ENCODE assay signal across 2 cellular contexts in the genomic region with DNA sequence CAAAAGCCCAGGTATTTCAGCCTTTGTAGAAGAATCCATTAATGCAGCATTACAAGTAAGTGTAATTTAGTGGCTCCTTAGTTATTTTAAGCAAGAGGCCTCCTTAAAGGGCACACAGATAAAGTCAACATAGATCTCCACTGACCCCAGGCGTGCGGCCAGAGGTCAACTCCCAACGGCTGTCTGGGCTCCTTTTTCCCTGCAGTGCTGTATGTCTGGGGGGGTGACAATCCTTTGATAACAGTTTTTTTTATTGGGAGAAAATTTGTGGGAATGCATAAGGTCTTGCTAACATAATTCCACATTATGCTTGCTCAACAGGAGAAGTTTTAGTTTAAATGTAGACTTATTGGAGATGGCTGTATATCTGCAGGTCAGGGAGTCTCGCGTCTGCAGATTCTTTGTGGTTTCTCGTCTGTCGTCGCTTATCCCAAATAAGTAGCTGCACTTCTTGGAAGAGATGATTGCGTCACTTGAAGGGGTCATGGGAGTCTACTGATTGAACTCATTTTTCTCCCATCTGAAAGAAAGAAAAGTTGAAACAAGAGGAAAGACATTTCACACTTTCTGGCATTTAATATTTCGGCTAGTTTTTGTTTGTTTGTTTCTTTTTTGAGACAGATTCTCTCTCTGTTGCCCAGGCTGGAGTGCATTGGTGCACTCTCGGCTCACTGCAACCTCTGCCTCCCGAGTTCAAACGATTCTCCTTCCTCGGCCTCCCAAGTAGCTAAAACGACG.
TF ChIP-seq lines count a peak whose summit lies in the region.

No MANE protein-coding gene starts in this region.

TF ChIP-seq in IMR-90, 13 proteins besides CTCF, POLR2A, EP300 and RAD21 (continued from another document):
- TF ChIP-seq CEBPB (IDR thresholded peaks at IDR 0.05; ENCODE audit: low read depth, low read length) = peak; percentile 84
TF ChIP-seq in IMR-90: peak in this region for 1.

TF ChIP-seq in K562, 482 proteins besides CTCF, POLR2A, EP300 and RAD21 (continued from another document and continues in another):
- TF ChIP-seq JUN (IDR thresholded peaks at IDR 0.05; ENCODE audit: borderline replicate concordance, low read depth, low read length) (0 out of 2 replicates have a peak, but pooled peaks have one; percentile 30), JUN (CRISPR knock-in tag; IDR thresholded peaks at IDR 0.05; ENCODE audit: borderline replicate concordance) (no peak), KDM1A (IDR thresholded peaks at IDR 0.05) (peak; percentile 95 to 97), SOX6 (IDR thresholded peaks at IDR 0.05) (peak; percentile 79), TEAD1 (CRISPR knock-in tag; IDR thresholded peaks at IDR 0.05) (0 out of 4 replicates have a peak, but pooled peaks of 1 of the 2 experiments have one; percentile 21), PCBP1 (IDR thresholded peaks at IDR 0.05; ENCODE audit: low read depth, low read length, poor library complexity, severe bottlenecking) (no peak), SMARCC2 (IDR thresholded peaks at IDR 0.05; ENCODE audit: low read depth) (peak; percentile 59), ARNT (IDR thresholded peaks at IDR 0.05) (peak in 1 of 2 experiments; percentile 92; a peak in 3 of 4 replicates), MTA1 (IDR thresholded peaks at IDR 0.05; ENCODE audit: borderline replicate concordance) (peak; percentile 70; the same call in 1 of the 2 replicates), EP400 (IDR thresholded peaks at IDR 0.05) (peak; percentile 25; the same call in 1 of the 2 replicates), ZC3H11A (IDR thresholded peaks at IDR 0.05; ENCODE audit: low read depth, low read length) (no peak), HSF4 (CRISPR knock-in tag; IDR thresholded peaks at IDR 0.05; ENCODE audit: borderline replicate concordance) (no peak), CEBPB (tag; IDR thresholded peaks at IDR 0.05) (peak; percentile 99), ZNF197 (CRISPR knock-in tag; IDR thresholded peaks at IDR 0.05; ENCODE audit: low read depth) (peak; percentile 59; the same call in 1 of the 2 replicates), DPF2 (IDR thresholded peaks at IDR 0.05) (peak; percentile 84), GTF2E2 (tag; IDR thresholded peaks at IDR 0.05) (no peak), ARID1B (IDR thresholded peaks at IDR 0.05) (peak; percentile 90), ZEB2 (IDR thresholded peaks at IDR 0.05) (peak; percentile 63), EHMT2 (IDR thresholded peaks at IDR 0.05) (peak; percentile 37; the same call in 1 of the 2 replicates), SMARCA4 (IDR thresholded peaks at IDR 0.05) (peak; percentile 84), NFIX (CRISPR knock-in tag; IDR thresholded peaks at IDR 0.05; ENCODE audit: low read depth) (no peak), USF2 (CRISPR knock-in tag; IDR thresholded peaks at IDR 0.05) (no peak), ZKSCAN8 (CRISPR knock-in tag; IDR thresholded peaks at IDR 0.05) (peak; percentile 70; the same call in 1 of the 2 replicates), ZNF436 (CRISPR knock-in tag; IDR thresholded peaks at IDR 0.05) (no peak), CEBPG (CRISPR knock-in tag; IDR thresholded peaks at IDR 0.05) (peak; percentile 86), CEBPG (tag; conservative IDR thresholded peaks at IDR 0.05 in 1 of 2, IDR thresholded peaks at IDR 0.05 in 1 of 2) (peak; percentile 98 to 99), FOSL1 (tag; conservative IDR thresholded peaks at IDR 0.05) (peak; percentile 68), STAT5A (IDR thresholded peaks at IDR 0.05; ENCODE audit: borderline replicate concordance, low read length) (peak; percentile 93), CBFA2T3 (IDR thresholded peaks at IDR 0.05) (peak; percentile 80), BACH1 (tag; IDR thresholded peaks at IDR 0.05) (peak; percentile 52; the same call in 1 of the 2 replicates), ATF7 (IDR thresholded peaks at IDR 0.05) (peak; percentile 94), NRF1 (conservative IDR thresholded peaks at IDR 0.05 in 1 of 2, IDR thresholded peaks at IDR 0.05 in 1 of 2) (no peak), NFIC (IDR thresholded peaks at IDR 0.05) (peak; percentile 39), HDAC2 (IDR thresholded peaks at IDR 0.05) (peak; percentile 95), ZMIZ1 (IDR thresholded peaks at IDR 0.05; ENCODE audit: low read depth in 2 of 2, low read length in 2 of 2) (no peak), PML (IDR thresholded peaks at IDR 0.05; ENCODE audit: low read length) (peak; percentile 56; the same call in 1 of the 2 replicates)
- TF ChIP-seq, protein P1, sequence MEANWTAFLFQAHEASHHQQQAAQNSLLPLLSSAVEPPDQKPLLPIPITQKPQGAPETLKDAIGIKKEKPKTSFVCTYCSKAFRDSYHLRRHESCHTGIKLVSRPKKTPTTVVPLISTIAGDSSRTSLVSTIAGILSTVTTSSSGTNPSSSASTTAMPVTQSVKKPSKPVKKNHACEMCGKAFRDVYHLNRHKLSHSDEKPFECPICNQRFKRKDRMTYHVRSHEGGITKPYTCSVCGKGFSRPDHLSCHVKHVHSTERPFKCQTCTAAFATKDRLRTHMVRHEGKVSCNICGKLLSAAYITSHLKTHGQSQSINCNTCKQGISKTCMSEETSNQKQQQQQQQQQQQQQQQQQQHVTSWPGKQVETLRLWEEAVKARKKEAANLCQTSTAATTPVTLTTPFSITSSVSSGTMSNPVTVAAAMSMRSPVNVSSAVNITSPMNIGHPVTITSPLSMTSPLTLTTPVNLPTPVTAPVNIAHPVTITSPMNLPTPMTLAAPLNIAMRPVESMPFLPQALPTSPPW (CRISPR knock-in tag; IDR thresholded peaks at IDR 0.05) = peak; percentile 61
- TF ChIP-seq, protein P2, sequence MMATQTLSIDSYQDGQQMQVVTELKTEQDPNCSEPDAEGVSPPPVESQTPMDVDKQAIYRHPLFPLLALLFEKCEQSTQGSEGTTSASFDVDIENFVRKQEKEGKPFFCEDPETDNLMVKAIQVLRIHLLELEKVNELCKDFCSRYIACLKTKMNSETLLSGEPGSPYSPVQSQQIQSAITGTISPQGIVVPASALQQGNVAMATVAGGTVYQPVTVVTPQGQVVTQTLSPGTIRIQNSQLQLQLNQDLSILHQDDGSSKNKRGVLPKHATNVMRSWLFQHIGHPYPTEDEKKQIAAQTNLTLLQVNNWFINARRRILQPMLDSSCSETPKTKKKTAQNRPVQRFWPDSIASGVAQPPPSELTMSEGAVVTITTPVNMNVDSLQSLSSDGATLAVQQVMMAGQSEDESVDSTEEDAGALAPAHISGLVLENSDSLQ (IDR thresholded peaks at IDR 0.05) = peak; percentile 31; the same call in 1 of the 2 replicates
- TF ChIP-seq, protein P3, sequence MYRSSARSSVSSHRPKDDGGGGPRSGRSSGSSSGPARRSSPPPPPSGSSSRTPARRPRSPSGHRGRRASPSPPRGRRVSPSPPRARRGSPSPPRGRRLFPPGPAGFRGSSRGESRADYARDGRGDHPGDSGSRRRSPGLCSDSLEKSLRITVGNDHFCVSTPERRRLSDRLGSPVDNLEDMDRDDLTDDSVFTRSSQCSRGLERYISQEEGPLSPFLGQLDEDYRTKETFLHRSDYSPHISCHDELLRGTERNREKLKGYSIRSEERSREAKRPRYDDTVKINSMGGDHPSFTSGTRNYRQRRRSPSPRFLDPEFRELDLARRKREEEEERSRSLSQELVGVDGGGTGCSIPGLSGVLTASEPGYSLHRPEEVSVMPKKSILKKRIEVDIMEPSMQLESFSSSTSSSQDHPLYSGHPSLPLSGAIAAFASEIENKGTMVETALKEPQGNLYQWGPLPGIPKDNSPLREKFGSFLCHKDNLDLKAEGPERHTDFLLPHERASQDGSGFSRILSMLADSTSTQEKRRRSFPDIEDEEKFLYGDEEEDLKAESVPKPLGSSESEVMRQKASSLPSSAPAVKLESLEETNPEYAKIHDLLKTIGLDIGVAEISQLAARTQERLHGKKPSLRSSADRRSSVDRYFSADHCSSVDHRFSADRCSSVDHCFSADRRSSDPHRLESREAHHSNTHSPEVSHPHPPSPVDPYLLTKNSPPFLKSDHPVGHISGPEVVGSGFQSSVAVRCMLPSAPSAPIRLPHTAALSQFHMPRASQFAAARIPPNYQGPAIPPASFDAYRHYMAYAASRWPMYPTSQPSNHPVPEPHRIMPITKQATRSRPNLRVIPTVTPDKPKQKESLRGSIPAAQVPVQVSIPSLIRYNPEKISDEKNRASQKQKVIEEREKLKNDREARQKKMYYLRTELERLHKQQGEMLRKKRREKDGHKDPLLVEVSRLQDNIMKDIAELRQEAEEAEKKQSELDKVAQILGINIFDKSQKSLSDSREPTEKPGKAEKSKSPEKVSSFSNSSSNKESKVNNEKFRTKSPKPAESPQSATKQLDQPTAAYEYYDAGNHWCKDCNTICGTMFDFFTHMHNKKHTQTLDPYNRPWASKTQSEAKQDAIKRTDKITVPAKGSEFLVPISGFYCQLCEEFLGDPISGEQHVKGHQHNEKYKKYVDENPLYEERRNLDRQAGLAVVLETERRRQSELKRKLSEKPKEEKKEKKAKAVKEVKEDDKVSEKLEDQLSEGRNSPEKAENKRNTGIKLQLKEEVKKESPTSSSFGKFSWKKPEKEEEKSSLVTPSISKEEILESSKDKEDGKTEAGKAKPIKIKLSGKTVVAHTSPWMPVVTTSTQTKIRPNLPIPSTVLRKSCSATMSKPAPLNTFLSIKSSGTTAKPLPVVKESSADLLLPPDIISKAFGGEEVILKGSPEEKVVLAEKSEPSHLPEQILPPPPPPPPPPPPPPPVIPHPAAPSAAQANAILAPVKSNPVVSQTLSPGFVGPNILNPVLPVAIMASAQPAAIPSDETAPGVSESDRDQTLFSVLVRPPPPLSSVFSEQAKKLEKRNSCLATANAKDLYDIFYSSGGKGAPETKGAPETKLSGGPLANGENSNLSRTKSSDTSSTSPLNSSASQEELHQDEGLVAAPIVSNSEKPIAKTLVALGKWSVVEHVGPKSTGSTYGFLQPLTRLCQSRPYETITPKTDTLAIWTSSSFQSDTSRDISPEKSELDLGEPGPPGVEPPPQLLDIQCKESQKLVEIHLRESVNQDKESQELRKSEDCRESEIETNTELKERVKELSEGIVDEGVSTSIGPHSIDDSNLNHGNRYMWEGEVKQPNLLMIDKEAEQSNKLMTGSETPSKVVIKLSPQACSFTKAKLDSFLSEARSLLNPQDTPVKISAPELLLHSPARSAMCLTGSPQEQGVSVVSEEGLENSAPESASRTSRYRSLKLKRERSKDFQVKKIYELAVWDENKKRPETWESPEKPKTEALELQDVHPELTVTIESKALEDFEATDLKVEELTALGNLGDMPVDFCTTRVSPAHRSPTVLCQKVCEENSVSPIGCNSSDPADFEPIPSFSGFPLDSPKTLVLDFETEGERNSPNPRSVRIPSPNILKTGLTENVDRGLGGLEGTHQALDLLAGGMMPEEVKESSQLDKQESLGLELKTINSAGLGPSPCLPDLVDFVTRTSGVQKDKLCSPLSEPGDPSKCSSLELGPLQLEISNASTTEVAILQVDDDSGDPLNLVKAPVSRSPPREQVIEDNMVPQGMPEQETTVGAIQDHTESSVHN (IDR thresholded peaks at IDR 0.05; ENCODE audit: borderline replicate concordance in 1 of 2, low read depth in 1 of 2) = peak in 1 of 2 experiments; percentile 70; a peak in 2 of 4 replicates
- TF ChIP-seq, protein P4, sequence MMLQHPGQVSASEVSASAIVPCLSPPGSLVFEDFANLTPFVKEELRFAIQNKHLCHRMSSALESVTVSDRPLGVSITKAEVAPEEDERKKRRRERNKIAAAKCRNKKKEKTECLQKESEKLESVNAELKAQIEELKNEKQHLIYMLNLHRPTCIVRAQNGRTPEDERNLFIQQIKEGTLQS (IDR thresholded peaks at IDR 0.05) = peak; percentile 98
- TF ChIP-seq, protein P4 (CRISPR knock-in tag; conservative IDR thresholded peaks at IDR 0.05) = peak; percentile 54; the same call in 1 of the 2 replicates
- TF ChIP-seq, protein P5, sequence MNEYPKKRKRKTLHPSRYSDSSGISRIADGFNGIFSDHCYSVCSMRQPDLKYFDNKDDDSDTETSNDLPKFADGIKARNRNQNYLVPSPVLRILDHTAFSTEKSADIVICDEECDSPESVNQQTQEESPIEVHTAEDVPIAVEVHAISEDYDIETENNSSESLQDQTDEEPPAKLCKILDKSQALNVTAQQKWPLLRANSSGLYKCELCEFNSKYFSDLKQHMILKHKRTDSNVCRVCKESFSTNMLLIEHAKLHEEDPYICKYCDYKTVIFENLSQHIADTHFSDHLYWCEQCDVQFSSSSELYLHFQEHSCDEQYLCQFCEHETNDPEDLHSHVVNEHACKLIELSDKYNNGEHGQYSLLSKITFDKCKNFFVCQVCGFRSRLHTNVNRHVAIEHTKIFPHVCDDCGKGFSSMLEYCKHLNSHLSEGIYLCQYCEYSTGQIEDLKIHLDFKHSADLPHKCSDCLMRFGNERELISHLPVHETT (CRISPR knock-in tag; conservative IDR thresholded peaks at IDR 0.05 in 1 of 2, IDR thresholded peaks at IDR 0.05 in 1 of 2) = no peak; a peak in 1 of 4 replicates
